Comparison of ENCODE assay signal across 10 cellular contexts in genomic region chr1:204130989-204131892, GRCh38. TPM values are rescaled to one million over a fixed set of nuclear protein-coding genes. Genes with fewer than 3 reads are reported as not detected.
A peak's percentile ranks its signal among the peaks of the same experiment; 100 is the strongest.
DNase-seq lines count a peak whose midpoint lies in the region; ATAC-seq and TF ChIP-seq lines count a peak whose summit lies in the region.
"Had no signal": no experiment of that assay in that cellular context is flagged by ENCODE, and none has a peak within 500 bp of the region (broad histone marks: within the 10 kb centered on the region; RNA-seq: fewer than 3 reads in every experiment).

No MANE protein-coding gene starts in this region.

- H3K27ac Mint-ChIP-seq in nephron progenitor cell, result peak overlapping the region; percentile 39
- H3K27ac Mint-ChIP-seq: activated naive CD4-positive, alpha-beta T cell treated with anti-CD3 and anti-CD28 coated beads, Interleukin-2, amount 10 ng/mL, durations not matched to agents 7 days and 5 days had no signal

- TF ChIP-seq CTCF in AG10803 (conservative IDR thresholded peaks at IDR 0.05; ENCODE audit: low read length), result peak; percentile 18; the same call in 1 of the 2 replicates
- peak; percentile 30 for TF ChIP-seq CTCF in choroid plexus epithelial cell (conservative IDR thresholded peaks at IDR 0.05; ENCODE audit: low read depth, low read length)
- no peak for TF ChIP-seq CTCF in nephron progenitor cell (IDR thresholded peaks at IDR 0.05)

- H3K4me3 ChIP-seq in AG10803 (ENCODE audit: low read length), result no peak overlapping the region
- no peak overlapping the region for H3K4me3 ChIP-seq in MG63
- no peak overlapping the region for H3K4me3 ChIP-seq in choroid plexus epithelial cell (ENCODE audit: low read depth, low read length)
- H3K4me3 ChIP-seq: lower lobe of right lung had no signal

- H3K27me3 ChIP-seq in MG63, result no peaks in the 10 kb centered on the region

- H3K36me3 Mint-ChIP-seq in nephron progenitor cell (ENCODE audit: low read depth), result peaks cover 6% of the 10 kb centered on the region
- H3K36me3 Mint-ChIP-seq: activated naive CD4-positive, alpha-beta T cell treated with anti-CD3 and anti-CD28 coated beads, Interleukin-2, amount 10 ng/mL, durations not matched to agents 7 days and 5 days had no signal

- H3K27me3 Mint-ChIP-seq in nephron progenitor cell (ENCODE audit: low read depth, poor library complexity), result no peaks in the 10 kb centered on the region

- DNase-seq in AG10803 (ENCODE audit: low read depth), result peak; percentile 79
- DNase-seq in MG63, result peak; percentile 92
- DNase-seq in choroid plexus epithelial cell (ENCODE audit: low read depth), result peak; percentile 84
- no peak for DNase-seq in nephron progenitor cell
- no peak for DNase-seq in SK-N-DZ (ENCODE audit: low spot score)
- no peak for DNase-seq in stimulated activated CD4-positive, alpha-beta T cell treated with anti-CD3 and anti-CD28 coated beads, Interleukin-2, amount 100 ng/mL, for 24 hours
- DNase-seq: activated naive CD4-positive, alpha-beta T cell treated with anti-CD3 and anti-CD28 coated beads, Interleukin-2, amount 10 ng/mL, durations not matched to agents 7 days and 5 days; lower lobe of right lung had no signal

- no peak for ATAC-seq in GM18498 (IDR thresholded peaks at IDR 0.05; ENCODE audit: unreplicated experiment)
- ATAC-seq in HG03139 (IDR thresholded peaks at IDR 0.05; ENCODE audit: unreplicated experiment), result no peak
- ATAC-seq: lower lobe of right lung had no signal

- H3K36me3 ChIP-seq in MG63, result no peaks in the 10 kb centered on the region

- H3K9me3 ChIP-seq in MG63, result no peaks in the 10 kb centered on the region
- H3K9me3 ChIP-seq: lower lobe of right lung had no signal

- peaks cover 33% of the 10 kb centered on the region for H3K4me1 Mint-ChIP-seq in nephron progenitor cell

- H3K9me3 Mint-ChIP-seq in nephron progenitor cell, result no peaks in the 10 kb centered on the region
- H3K9me3 Mint-ChIP-seq: activated naive CD4-positive, alpha-beta T cell treated with anti-CD3 and anti-CD28 coated beads, Interleukin-2, amount 10 ng/mL, durations not matched to agents 7 days and 5 days had no signal

- H3K4me3 Mint-ChIP-seq in nephron progenitor cell, result no peak overlapping the region
- H3K4me3 Mint-ChIP-seq: activated naive CD4-positive, alpha-beta T cell treated with anti-CD3 and anti-CD28 coated beads, Interleukin-2, amount 10 ng/mL, durations not matched to agents 7 days and 5 days had no signal

RNA-seq across cellular contexts. Expression of gene ETNK2, which starts 20.6 kb away (rescaled TPM):
- 11.1 and 11.2 TPM in 2 replicates for total RNA-seq in MG63 (2014; rRNA removed; shearing (Covaris generic); ENCODE audit: low replicate concordance)
- polyA plus RNA-seq in SK-N-DZ (2014; cell fraction: cytosol; rRNA removed), result 5.0 and 8.2 TPM in 2 replicates
- 2.3 and 2.7 TPM in 2 replicates for polyA plus RNA-seq in SK-N-DZ (2014; cell fraction: nucleus; rRNA removed)

RNA-seq across cellular contexts. Expression of gene REN, which starts 34.9 kb away (rescaled TPM):
- not detected in 2 replicates for total RNA-seq in MG63 (2014; rRNA removed; shearing (Covaris generic); ENCODE audit: low replicate concordance)
- polyA plus RNA-seq in SK-N-DZ (2014; cell fraction: cytosol; rRNA removed), result not detected in 2 replicates
- not detected in 2 replicates for polyA plus RNA-seq in SK-N-DZ (2014; cell fraction: nucleus; rRNA removed)

RNA-seq across cellular contexts. Expression of gene SOX13, which starts 58.3 kb away (rescaled TPM):
- total RNA-seq in MG63 (2014; rRNA removed; shearing (Covaris generic); ENCODE audit: low replicate concordance), result 0.86 and 2.1 TPM in 2 replicates
- 0.06 TPM in 1 of 2 replicates, not detected in the other for polyA plus RNA-seq in SK-N-DZ (2014; cell fraction: cytosol; rRNA removed)
- polyA plus RNA-seq in SK-N-DZ (2014; cell fraction: nucleus; rRNA removed), result not detected in 2 replicates

Comparison
In these comparisons a context has a peak if more than half of its experiments do, and no peak if none do; other contexts are left out.
1. DNase-seq: peak in AG10803 (single experiment), MG63 (single experiment) and choroid plexus epithelial cell (single experiment); none in nephron progenitor cell (single experiment), SK-N-DZ (single experiment) and stimulated activated CD4-positive, alpha-beta T cell treated with anti-CD3 and anti-CD28 coated beads, Interleukin-2, amount 100 ng/mL, for 24 hours (0 of 2).